In genomic region chr7:158399762-158400161, GRCh38 we compare ENCODE assay signal across 20 cellular contexts.
"Had no signal": no experiment of that assay in that cellular context is flagged by ENCODE, and none has a peak within 500 bp of the region (broad histone marks: within the 10 kb centered on the region; RNA-seq: fewer than 3 reads in every experiment).

No MANE protein-coding gene starts in this region.

- H3K4me1 ChIP-seq: SJCRH30 had no signal

- H3K36me3 ChIP-seq: MG63, SJCRH30 had no signal

- H3K9me3 ChIP-seq: MG63 had no signal

- H3K4me3 ChIP-seq: MG63, SJCRH30 had no signal

- H3K27me3 ChIP-seq: MG63 had no signal

- H3K27ac ChIP-seq: SJCRH30 had no signal

- DNase-seq: IMR-90, Karpas-422, KG1, MG63, NCI-H1092, NCI-H1105 treated with DMSO at 0.1 percent for 48 hours, NCI-H1417 treated with DMSO at 0.1 percent for 48 hours, NCI-H146, NCI-H1694 treated with DMSO at 0.1 percent for 48 hours, NCI-H1930, NCI-H2081, NCI-H2227 treated with DMSO at 0.1 percent for 48 hours, NCI-H524, NCI-H69, NCI-H774, RPMI8226, SHP77, SJCRH30 had no signal

- ATAC-seq: HepG2, SK-N-SH treated with all-trans-retinoic acid at 6 μM for 48 hours had no signal
